In the genomic region with DNA sequence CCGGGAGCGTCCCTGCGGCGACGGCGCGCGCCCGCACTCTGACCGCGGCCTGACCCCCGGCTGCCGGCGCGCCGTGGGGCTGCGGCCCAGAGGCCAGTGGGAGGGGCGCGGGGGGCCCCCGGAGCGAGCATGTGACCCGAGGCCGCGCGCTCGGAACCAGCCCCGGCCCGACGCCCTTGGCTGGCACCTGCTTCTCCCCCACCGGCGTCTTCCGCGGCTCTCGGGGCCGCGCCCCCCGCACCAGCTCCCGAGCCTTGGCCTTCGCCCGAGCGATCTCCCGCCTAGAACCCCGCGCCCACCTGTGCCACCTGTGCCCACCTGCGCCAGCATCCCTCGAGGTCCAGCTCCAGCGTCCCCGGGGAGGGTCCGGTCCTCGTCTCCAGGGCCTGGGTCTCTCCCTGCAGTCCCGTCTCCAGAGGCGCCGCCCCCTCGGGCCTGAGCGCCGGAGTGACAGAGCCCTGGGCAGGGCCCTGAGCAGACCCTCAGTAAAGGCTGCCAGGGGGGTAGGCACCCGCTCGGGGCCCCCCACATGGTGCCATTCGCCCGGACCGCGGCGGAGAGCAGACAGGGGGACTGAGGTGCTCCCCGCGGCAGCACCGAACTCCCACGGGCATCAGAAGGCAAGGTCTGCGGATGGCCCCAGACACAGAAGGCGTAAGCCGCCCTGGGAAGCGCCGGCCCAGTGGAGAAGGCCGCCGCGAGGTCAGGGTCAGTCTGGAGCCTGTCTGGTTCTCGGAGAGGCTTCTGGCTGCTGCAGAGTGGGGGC, we compare ENCODE assay signal across 8 cellular contexts. TPM values are rescaled to one million over a fixed set of nuclear protein-coding genes. Genes with fewer than 3 reads are reported as not detected.
DNase-seq lines count a peak whose midpoint lies in the region; ATAC-seq and TF ChIP-seq lines count a peak whose summit lies in the region.

No MANE protein-coding gene starts in this region.

- intact Hi-C loops in mammary epithelial cell (cut with micrococcal nuclease) (no loop called here), left colon (cut with DNase I, micrococcal nuclease) (no loop called here)

- no peak overlapping the region for H3K27ac ChIP-seq in mammary epithelial cell (ENCODE audit: insufficient read depth, low read depth, low read length)

- H3K9me3 Mint-ChIP-seq in stimulated activated naive CD8-positive, alpha-beta T cell treated with anti-CD3 and anti-CD28 coated beads, Interleukin-15, amount 100 ng/mL, for 72 hours = no peaks in the 10 kb centered on the region

- H2AFZ ChIP-seq in Loucy (ENCODE audit: low read length) = peak overlapping the region; percentile 88; the same call in 1 of the 2 replicates
- H2AFZ ChIP-seq in mammary epithelial cell (ENCODE audit: low read depth, low read length) = peak overlapping the region; percentile 98

- H3K4me1 ChIP-seq in Loucy (ENCODE audit: insufficient read depth, low read length, poor library complexity, severe bottlenecking) (peaks cover 16% of the 10 kb centered on the region), mammary epithelial cell (ENCODE audit: insufficient read depth, low read length) (peaks cover 14% of the 10 kb centered on the region)

- no peak overlapping the region for H3K27ac Mint-ChIP-seq in stimulated activated naive CD8-positive, alpha-beta T cell treated with anti-CD3 and anti-CD28 coated beads, Interleukin-15, amount 100 ng/mL, for 72 hours

- no peaks in the 10 kb centered on the region for H3K27me3 ChIP-seq in Loucy (ENCODE audit: insufficient read depth, low read length, poor library complexity, severe bottlenecking)
- peaks cover 1% of the 10 kb centered on the region for H3K27me3 ChIP-seq in mammary epithelial cell (ENCODE audit: insufficient read depth, low read length)

- H3K4me2 ChIP-seq in Loucy (ENCODE audit: low read depth, low read length, poor library complexity, severe bottlenecking) = peak overlapping the region; percentile 22
- H3K4me2 ChIP-seq in mammary epithelial cell (ENCODE audit: insufficient read depth, low read depth, low read length) = peak overlapping the region; percentile 94

- 32% methylated on average over 15 of the region's 76 CpGs for WGBS in mammary epithelial cell (ENCODE audit: low coverage, missing lambda C conversion rate)

- H3K4me1 Mint-ChIP-seq in stimulated activated naive CD8-positive, alpha-beta T cell treated with anti-CD3 and anti-CD28 coated beads, Interleukin-15, amount 100 ng/mL, for 72 hours = peaks cover 20% of the 10 kb centered on the region

- no peaks in the 10 kb centered on the region for H3K9me2 ChIP-seq in Loucy (replicated peaks; ENCODE audit: low read depth, low read length)

- ATAC-seq in GM21447 (IDR thresholded peaks at IDR 0.05; ENCODE audit: unreplicated experiment) (peak; percentile 42), left colon (peak; percentile 50), HG03159 (IDR thresholded peaks at IDR 0.05; ENCODE audit: unreplicated experiment) (no peak)
- ATAC-seq in stimulated activated naive CD8-positive, alpha-beta T cell treated with anti-CD3 and anti-CD28 coated beads, Interleukin-15, amount 100 ng/mL, for 72 hours = peak; percentile 45

- H3F3A ChIP-seq in Loucy (ENCODE audit: low read depth) = no peaks in the 10 kb centered on the region

- H4K20me1 ChIP-seq in Loucy (ENCODE audit: insufficient read depth, low read length, poor library complexity, severe bottlenecking) = peaks cover 11% of the 10 kb centered on the region
- H4K20me1 ChIP-seq in mammary epithelial cell (ENCODE audit: insufficient read depth, low read length) = no peaks in the 10 kb centered on the region

- H3K4me3 ChIP-seq in Loucy (ENCODE audit: low read length, poor library complexity, severe bottlenecking) = peak overlapping the region; percentile 74
- H3K4me3 ChIP-seq in mammary epithelial cell (replicated peaks in 1 of 3; ENCODE audit: insufficient read depth in 1 of 3, low read depth in 2 of 3, low read length in 3 of 3) = peak overlapping the region; percentile 40 to 88 (median 78)

- in situ Hi-C loops in mammary epithelial cell (cut with MboI; ENCODE audit: low sequenced_read_pairs in 2 of 2) = no loop called here

- H3K9me3 ChIP-seq in Loucy (ENCODE audit: insufficient read depth, low read depth, low read length) = no peaks in the 10 kb centered on the region
- H3K9me3 ChIP-seq in mammary epithelial cell (replicated peaks; ENCODE audit: insufficient read depth, low read length) = no peaks in the 10 kb centered on the region

- CTCF ChIA-PET in mammary epithelial cell (lab: Charles Lee; ENCODE audit: low non-redundant PET) = no interaction called here

- peaks cover 14% of the 10 kb centered on the region; the same call in 1 of the 2 replicates for H3K79me2 ChIP-seq in Loucy (ENCODE audit: insufficient read depth, low read length)
- H3K79me2 ChIP-seq in mammary epithelial cell (ENCODE audit: insufficient read depth, low read length) = peaks cover 35% of the 10 kb centered on the region

- H3K36me3 ChIP-seq in Loucy (ENCODE audit: insufficient read depth, low read length) = no peaks in the 10 kb centered on the region
- H3K36me3 ChIP-seq in mammary epithelial cell (ENCODE audit: insufficient read depth, low read length) = no peaks in the 10 kb centered on the region

- H3K27me3 Mint-ChIP-seq in stimulated activated naive CD8-positive, alpha-beta T cell treated with anti-CD3 and anti-CD28 coated beads, Interleukin-15, amount 100 ng/mL, for 72 hours = peaks cover 9% of the 10 kb centered on the region

- TF ChIP-seq CTCF in Loucy (conservative IDR thresholded peaks at IDR 0.05; ENCODE audit: low read length) = no peak
- TF ChIP-seq CTCF in mammary epithelial cell (conservative IDR thresholded peaks at IDR 0.05 in 1 of 2, IDR thresholded peaks at IDR 0.05 in 1 of 2; ENCODE audit: extremely low read depth in 1 of 2, insufficient read depth in 1 of 2, low read depth in 1 of 2, low read length in 2 of 2) = no peak

- DNase-seq in DMS79 treated with DMSO at 0.1 percent for 48 hours (lab: John Stamatoyannopoulos, UW) (peak; percentile 63), mammary epithelial cell (no peak), left colon (peak in 1 of 2 donors; percentile 57), Ammon's horn (ENCODE audit: low spot score) (no peak)
- peak in 1 of 2 donors; percentile 21 for DNase-seq in stimulated activated naive CD8-positive, alpha-beta T cell treated with anti-CD3 and anti-CD28 coated beads, Interleukin-15, amount 100 ng/mL, for 72 hours

- no peak overlapping the region for H3K9ac ChIP-seq in Loucy (ENCODE audit: low read depth, low read length, poor library complexity, severe bottlenecking)
- no peak overlapping the region for H3K9ac ChIP-seq in mammary epithelial cell (ENCODE audit: insufficient read depth, low read length)

- peak overlapping the region; percentile 52 to 72 for H3K4me3 Mint-ChIP-seq in stimulated activated naive CD8-positive, alpha-beta T cell treated with anti-CD3 and anti-CD28 coated beads, Interleukin-15, amount 100 ng/mL, for 72 hours

- no TSS peak for BruUV-seq in mammary epithelial cell (replicated peaks; lab: Mats Ljungman, UMichigan)

- dilution Hi-C loops in mammary epithelial cell (cut with HindIII; ENCODE audit: low sequenced_read_pairs) = no loop called here

RNA-seq across cellular contexts. Expression of a gene that starts 0.8 kb away (rescaled TPM):
- total RNA-seq in mammary epithelial cell (10 to 100 TPM in 1 of 2 donors, 1 to 10 TPM in 1; 6.8 to 22.8 TPM), left colon (10 to 100 TPM; 52.9 to 67.2 TPM)
- polyA plus RNA-seq in mammary epithelial cell = 6.2 TPM
- 45.8 TPM for polyA minus RNA-seq in mammary epithelial cell
